ENCODE assay signal across 2 cellular contexts in genomic region chr7:42385912-42386311, GRCh38.
TF ChIP-seq lines count a peak whose summit lies in the region.

No MANE protein-coding gene starts in this region.

TF ChIP-seq in IMR-90, 13 proteins besides CTCF, POLR2A, EP300 and RAD21 (continued from another document):
- TF ChIP-seq, protein P1, sequence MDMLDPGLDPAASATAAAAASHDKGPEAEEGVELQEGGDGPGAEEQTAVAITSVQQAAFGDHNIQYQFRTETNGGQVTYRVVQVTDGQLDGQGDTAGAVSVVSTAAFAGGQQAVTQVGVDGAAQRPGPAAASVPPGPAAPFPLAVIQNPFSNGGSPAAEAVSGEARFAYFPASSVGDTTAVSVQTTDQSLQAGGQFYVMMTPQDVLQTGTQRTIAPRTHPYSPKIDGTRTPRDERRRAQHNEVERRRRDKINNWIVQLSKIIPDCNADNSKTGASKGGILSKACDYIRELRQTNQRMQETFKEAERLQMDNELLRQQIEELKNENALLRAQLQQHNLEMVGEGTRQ (IDR thresholded peaks at IDR 0.05; ENCODE audit: low read depth, low read length): no peak
- no peak for TF ChIP-seq ELK1 (IDR thresholded peaks at IDR 0.05; ENCODE audit: borderline replicate concordance, low read depth, low read length)
- TF ChIP-seq BHLHE40 (IDR thresholded peaks at IDR 0.05; ENCODE audit: low read depth, low read length): no peak
- TF ChIP-seq FOS (IDR thresholded peaks at IDR 0.05; ENCODE audit: low read depth, low read length): no peak
- no peak for TF ChIP-seq MXI1 (IDR thresholded peaks at IDR 0.05; ENCODE audit: borderline replicate concordance, low read depth, low read length)
- TF ChIP-seq NFE2L2 (IDR thresholded peaks at IDR 0.05; ENCODE audit: low read depth, low read length): no peak
- no peak for TF ChIP-seq SMC3 (IDR thresholded peaks at IDR 0.05; ENCODE audit: low read depth, low read length)
- TF ChIP-seq CEBPB (IDR thresholded peaks at IDR 0.05; ENCODE audit: low read depth, low read length): no peak

TF ChIP-seq in K562, 482 proteins besides CTCF, POLR2A, EP300 and RAD21:
- no peak for TF ChIP-seq ZHX1 (conservative IDR thresholded peaks at IDR 0.05; ENCODE audit: low read length)
- no peak for TF ChIP-seq MTF1 (CRISPR knock-in tag; IDR thresholded peaks at IDR 0.05; ENCODE audit: borderline replicate concordance)
- TF ChIP-seq ATF1 (CRISPR knock-in tag; IDR thresholded peaks at IDR 0.05): no peak
- no peak for TF ChIP-seq ATF1 (tag; IDR thresholded peaks at IDR 0.05)
- no peak for TF ChIP-seq MXI1 (IDR thresholded peaks at IDR 0.05; ENCODE audit: low read depth, low read length)
